ENCODE assay signal across 15 cellular contexts in genomic region chr1:1939296-1940122, GRCh38. TPM values are rescaled to one million over a fixed set of nuclear protein-coding genes. Genes with fewer than 3 reads are reported as not detected.
DNase-seq lines count a peak whose midpoint lies in the region; ATAC-seq and TF ChIP-seq lines count a peak whose summit lies in the region.
"Had no signal": no experiment of that assay in that cellular context is flagged by ENCODE, and none has a peak within 500 bp of the region (broad histone marks: within the 10 kb centered on the region; RNA-seq: fewer than 3 reads in every experiment).

No MANE protein-coding gene starts in this region.

- no peaks in the 10 kb centered on the region for H3K36me3 Mint-ChIP-seq in chondrocyte (ENCODE audit: low read depth)
- no peaks in the 10 kb centered on the region for H3K36me3 Mint-ChIP-seq in T-helper 2 cell treated with Interferon-gamma antibody and Interleukin-4, amounts not matched to agents 5 μg/mL and 100 μg/mL, for 36 hours (ENCODE audit: low read depth)
- H3K36me3 Mint-ChIP-seq: CD8-positive, alpha-beta memory T cell had no signal

- peak overlapping the region in 7 of 11 experiments; percentile 0 to 95 (median 45); a peak in 8 of 22 replicates for H3K4me2 ChIP-seq in BLaER1 treated with 17β-estradiol and CSF1 and Interleukin-3, amounts not matched to agents 10 nM and 100 nM
- H3K4me2 ChIP-seq: A549 had no signal

- DNase-seq in chondrocyte (ENCODE audit: low spot score) (peak; percentile 71), lower lobe of right lung (peak; percentile 31), spleen (peak; percentile 66), DMS53 treated with DMSO at 0.1 percent for 48 hours (lab: John Stamatoyannopoulos, UW; ENCODE audit: unreplicated experiment) (no peak), NCI-H510A treated with DMSO at 0.1 percent for 48 hours (lab: John Stamatoyannopoulos, UW) (no peak)
- no peak for DNase-seq in T-helper 2 cell treated with Interferon-gamma antibody and Interleukin-4, amounts not matched to agents 5 μg/mL and 100 μg/mL, for 36 hours (ENCODE audit: low spot score)
- DNase-seq: BE2C; Caco-2; CD8-positive, alpha-beta memory T cell; GF-D8; GM23248; H7 had no signal

- no peaks in the 10 kb centered on the region for H3K9me3 Mint-ChIP-seq in chondrocyte (ENCODE audit: low read depth)
- peaks cover 13% of the 10 kb centered on the region for H3K9me3 Mint-ChIP-seq in T-helper 2 cell treated with Interferon-gamma antibody and Interleukin-4, amounts not matched to agents 5 μg/mL and 100 μg/mL, for 36 hours
- H3K9me3 Mint-ChIP-seq: CD8-positive, alpha-beta memory T cell had no signal

- peaks cover 11% of the 10 kb centered on the region for H3K27me3 Mint-ChIP-seq in chondrocyte (ENCODE audit: low read depth)
- no peaks in the 10 kb centered on the region for H3K27me3 Mint-ChIP-seq in T-helper 2 cell treated with Interferon-gamma antibody and Interleukin-4, amounts not matched to agents 5 μg/mL and 100 μg/mL, for 36 hours (ENCODE audit: low read depth)

- H3K4me3 ChIP-seq in BLaER1 treated with 17β-estradiol and CSF1 and Interleukin-3, amounts not matched to agents 10 nM and 100 nM: no peak overlapping the region
- H3K4me3 ChIP-seq in lower lobe of right lung: no peak overlapping the region
- no peak overlapping the region for H3K4me3 ChIP-seq in spleen
- H3K4me3 ChIP-seq: A549, GM23248 had no signal

- WGBS in spleen, 5 donors: 84 to 91% (median 85%) methylated on average over 18 to 28 of the region's 28 CpGs

- H3K4me3 Mint-ChIP-seq in chondrocyte (ENCODE audit: unreplicated experiment): no peak overlapping the region
- H3K4me3 Mint-ChIP-seq in T-helper 2 cell treated with Interferon-gamma antibody and Interleukin-4, amounts not matched to agents 5 μg/mL and 100 μg/mL, for 36 hours: no peak overlapping the region
- H3K4me3 Mint-ChIP-seq: CD8-positive, alpha-beta memory T cell had no signal

- peaks cover 0 to 37% (median 7%) of the 10 kb centered on the region in 11 experiments; a peak in 10 of 22 replicates for H3K27me3 ChIP-seq in BLaER1 treated with 17β-estradiol and CSF1 and Interleukin-3, amounts not matched to agents 10 nM and 100 nM
- H3K27me3 ChIP-seq in lower lobe of right lung (ENCODE audit: low read depth) (peaks cover 3% of the 10 kb centered on the region), spleen (replicated peaks in 1 of 7) (peaks cover 0 to 29% (median 0%) of the 10 kb centered on the region in 7 donors)
- H3K27me3 ChIP-seq: BE2C had no signal

- peaks cover 22 to 75% (median 63%) of the 10 kb centered on the region in 10 experiments for H3K4me1 ChIP-seq in BLaER1 treated with 17β-estradiol and CSF1 and Interleukin-3, amounts not matched to agents 10 nM and 100 nM
- H3K4me1 ChIP-seq in lower lobe of right lung (no peaks in the 10 kb centered on the region), spleen (peaks cover 0 to 16% (median 10%) of the 10 kb centered on the region in 6 donors)
- H3K4me1 ChIP-seq: A549, Caco-2 had no signal

- no peak overlapping the region for H3K27ac ChIP-seq in BLaER1 treated with 17β-estradiol and CSF1 and Interleukin-3, amounts not matched to agents 10 nM and 100 nM
- H3K27ac ChIP-seq in lower lobe of right lung (no peak overlapping the region), spleen (no peak overlapping the region)
- H3K27ac ChIP-seq: A549, GM23248 had no signal

- no peak for TF ChIP-seq CTCF in chondrocyte (IDR thresholded peaks at IDR 0.05)
- no peak for TF ChIP-seq CTCF in lower lobe of right lung (IDR thresholded peaks at IDR 0.05)
- TF ChIP-seq CTCF in spleen (IDR thresholded peaks at IDR 0.05 in 8 of 11, conservative IDR thresholded peaks at IDR 0.05 in 3 of 11): no peak

- H3K27ac Mint-ChIP-seq in chondrocyte (ENCODE audit: unreplicated experiment): no peak overlapping the region
- H3K27ac Mint-ChIP-seq in T-helper 2 cell treated with Interferon-gamma antibody and Interleukin-4, amounts not matched to agents 5 μg/mL and 100 μg/mL, for 36 hours: no peak overlapping the region
- H3K27ac Mint-ChIP-seq: CD8-positive, alpha-beta memory T cell had no signal

- no peak for ATAC-seq in lower lobe of right lung

- H3K9me3 ChIP-seq in BLaER1 treated with 17β-estradiol and CSF1 and Interleukin-3, amounts not matched to agents 10 nM and 100 nM (replicated peaks in 1 of 11): peaks cover 0 to 10% (median 8%) of the 10 kb centered on the region in 11 experiments; a peak in 14 of 22 replicates
- H3K9me3 ChIP-seq in lower lobe of right lung: no peaks in the 10 kb centered on the region
- H3K9me3 ChIP-seq in spleen: no peaks in the 10 kb centered on the region
- H3K9me3 ChIP-seq: BE2C, Caco-2 had no signal

- H3K36me3 ChIP-seq in BLaER1 treated with 17β-estradiol and CSF1 and Interleukin-3, amounts not matched to agents 10 nM and 100 nM: no peaks in the 10 kb centered on the region
- H3K36me3 ChIP-seq in lower lobe of right lung: no peaks in the 10 kb centered on the region
- no peaks in the 10 kb centered on the region for H3K36me3 ChIP-seq in spleen
- H3K36me3 ChIP-seq: BE2C had no signal

- no peak for TF ChIP-seq POLR2A in spleen (IDR thresholded peaks at IDR 0.05)

- intact Hi-C loops in lower lobe of right lung (cut with DNase I): loop anchor here (10.0 kb wide), 1 partner anchor 105 kb away; no protein-coding TSS in a partner anchor
- intact Hi-C loops in spleen (cut with DNase I; ENCODE audit: low total_unique reads): loop anchor here (10.0 kb wide), 1 partner anchor 105 kb away; no protein-coding TSS in a partner anchor

- peaks cover 5% of the 10 kb centered on the region for H3K4me1 Mint-ChIP-seq in chondrocyte (ENCODE audit: low read depth)
- H3K4me1 Mint-ChIP-seq in T-helper 2 cell treated with Interferon-gamma antibody and Interleukin-4, amounts not matched to agents 5 μg/mL and 100 μg/mL, for 36 hours (ENCODE audit: low read depth): no peaks in the 10 kb centered on the region

- no peaks in the 10 kb centered on the region; a peak in 2 of 22 replicates for H4K20me1 ChIP-seq in BLaER1 treated with 17β-estradiol and CSF1 and Interleukin-3, amounts not matched to agents 10 nM and 100 nM

- H3K9ac ChIP-seq in BLaER1 treated with 17β-estradiol and CSF1 and Interleukin-3, amounts not matched to agents 10 nM and 100 nM: no peak overlapping the region
- H3K9ac ChIP-seq: GM23248 had no signal

RNA-seq across cellular contexts. Expression of gene TMEM52, which starts 20.4 kb away (rescaled TPM):
- total RNA-seq in chondrocyte (0.67 to 0.90 TPM (median 0.68 TPM) in 3 replicates), lower lobe of right lung (1.4 TPM), spleen (1 to 10 TPM in 6 of 7 donors, not detected in 1; 1.1 to 4.7 (median 1.8) TPM)
- 1 to 10 TPM in 1 of 3 donors, under 1 TPM in 2; 0.35 to 1.9 (median 0.64) TPM for polyA plus RNA-seq in spleen
- total RNA-seq: GM23248 had no signal

RNA-seq across cellular contexts. Expression of gene CALML6, which starts 24.4 kb away (rescaled TPM):
- total RNA-seq in chondrocyte: 2.1 to 2.3 TPM (median 2.1 TPM) in 3 replicates
- not detected for total RNA-seq in lower lobe of right lung
- 1 to 10 TPM in 1 of 7 donors, under 1 TPM in 4, not detected in 2; 0.34 to 3.0 (median 0.66) TPM for total RNA-seq in spleen
- 1 to 10 TPM in 1 of 3 donors, under 1 TPM in 2; 0.58 to 1.8 (median 0.85) TPM for polyA plus RNA-seq in spleen
- total RNA-seq: HT1080 had no signal
- polyA plus RNA-seq: CD8-positive, alpha-beta memory T cell; GM23248 had no signal

RNA-seq across cellular contexts. Expression of gene GNB1, which starts 48.6 kb away (rescaled TPM):
- total RNA-seq in chondrocyte (419 to 543 TPM (median 538 TPM) in 3 replicates), lower lobe of right lung (341 TPM), spleen (100 to 1,000 TPM; 186 to 304 (median 273) TPM)
- 100 to 1,000 TPM in 1 of 3 donors, 10 to 100 TPM in 2; 76.0 to 132 (median 95.5) TPM for polyA plus RNA-seq in spleen

Comparison
In these comparisons a context has a peak if more than half of its experiments do, and no peak if none do; other contexts are left out.
1. DNase-seq: peak in chondrocyte (single experiment), lower lobe of right lung (single experiment) and spleen (single experiment); none in DMS53 treated with DMSO at 0.1 percent for 48 hours (single experiment), T-helper 2 cell treated with Interferon-gamma antibody and Interleukin-4, amounts not matched to agents 5 μg/mL and 100 μg/mL, for 36 hours (single experiment) and NCI-H510A treated with DMSO at 0.1 percent for 48 hours (single experiment).